Comparison of ENCODE assay signal across 8 cellular contexts in the genomic region with DNA sequence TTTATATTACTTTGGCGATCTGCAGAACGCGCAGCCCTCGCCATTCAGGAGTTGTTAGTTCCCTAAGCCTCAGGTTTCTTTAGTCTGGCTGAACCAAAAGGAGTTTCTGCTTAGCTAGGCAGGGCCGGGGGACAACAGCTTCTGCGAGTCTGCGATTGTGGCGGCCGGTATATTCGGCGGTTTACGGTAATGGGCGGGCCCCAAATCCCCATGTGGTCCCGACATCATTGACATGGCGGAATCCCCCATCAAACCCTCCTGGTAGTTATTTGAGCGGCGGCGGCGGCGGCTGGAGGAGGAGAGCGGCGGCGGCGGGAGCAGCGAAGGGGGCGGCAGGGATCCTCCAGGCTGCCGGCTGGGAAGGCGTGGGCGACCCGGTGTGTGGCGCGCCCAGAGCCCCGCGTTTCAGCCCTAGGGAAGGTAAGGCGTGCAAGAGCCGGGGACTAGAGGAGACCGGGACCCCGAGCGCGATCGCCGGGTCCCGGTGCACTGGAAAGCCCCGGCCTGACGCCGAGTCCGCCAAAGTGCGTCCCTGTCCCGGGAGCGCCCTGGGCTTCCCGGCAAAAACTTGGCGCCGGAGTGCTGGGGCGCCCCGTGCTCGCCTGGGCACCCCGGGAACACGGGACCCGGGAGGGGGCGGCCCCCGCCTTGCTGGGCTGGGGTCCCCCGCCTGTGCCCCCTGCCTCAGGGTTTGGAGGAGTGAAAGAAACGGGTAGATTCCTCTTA. TPM values are rescaled to one million over a fixed set of nuclear protein-coding genes. Genes with fewer than 3 reads are reported as not detected.
DNase-seq lines count a peak whose midpoint lies in the region; ATAC-seq and FAIRE-seq lines count a peak whose summit lies in the region.

A gene (plus strand): TSS at position 227 of the 726 bp plus-strand sequence. CDS start 72,902 bp downstream, outside the sequence.

- peak within 1 kb of the TSS; percentile 7 for H3K4me3 ChIP-seq in endocrine pancreas (ENCODE audit: control insufficient read depth, insufficient read depth, low read length)

- peak; percentile 83 for DNase-seq in COLO668 (lab: John Stamatoyannopoulos, UW; ENCODE audit: unreplicated experiment)
- DNase-seq in HTR-8/SVneo (ENCODE audit: insufficient read length, low spot score), result peak; percentile 89
- DNase-seq in NOMO-1 treated with dmso at 0.1 percent for 144 hours (lab: John Stamatoyannopoulos, UW; ENCODE audit: unreplicated experiment), result peak; percentile 93
- DNase-seq in activated CD8-positive, alpha-beta memory T cell treated with anti-CD3 and anti-CD28 coated beads for 48 hours (ENCODE audit: low read depth in 2 of 3, low spot score in 2 of 3), result peak; percentile 60 to 75 (median 65)
- DNase-seq in mesenteric fat pad (ENCODE audit: low spot score), result peak; percentile 96
- DNase-seq in stimulated activated CD8-positive, alpha-beta memory T cell treated with anti-CD3 and anti-CD28 coated beads, Interleukin-15, amount 100 ng/mL, for 24 hours (ENCODE audit: low read depth), result peak; percentile 64

- H3K9me3 ChIP-seq in endocrine pancreas (ENCODE audit: control insufficient read depth, low read length), result no peaks in the 10 kb centered on the region

- peak; percentile 71 for ATAC-seq in GM21360 (IDR thresholded peaks at IDR 0.05; ENCODE audit: unreplicated experiment)

- H3K27me3 ChIP-seq in endocrine pancreas (ENCODE audit: control insufficient read depth, insufficient read depth, low read length), result no peaks in the 10 kb centered on the region

- H3K9ac ChIP-seq in endocrine pancreas (ENCODE audit: control insufficient read depth, insufficient read depth, low read length), result peak within 1 kb of the TSS; percentile 96

- peak; percentile 52 for FAIRE-seq in HTR-8/SVneo (lab: Jason Lieb, UNC)

- H3K4me1 ChIP-seq in endocrine pancreas (ENCODE audit: control insufficient read depth, insufficient read depth, low read length), result peaks cover 4% of the 10 kb centered on the region

- no peaks in the 10 kb centered on the region for H3K36me3 ChIP-seq in endocrine pancreas (ENCODE audit: control insufficient read depth, insufficient read depth, low read length)

RNA-seq across cellular contexts. Expression of the gene that starts here (rescaled TPM):
- 258 TPM for total RNA-seq in mesenteric fat pad

Comparison
In these comparisons a context has a peak if more than half of its experiments do, and no peak if none do; other contexts are left out.
1. Peak in every context shown above with its lines: DNase-seq, ATAC-seq and H3K4me3 ChIP-seq.